ENCODE assay signal across 8 cellular contexts in genomic region chr15:63553388-63553791, GRCh38. TPM values are rescaled to one million over a fixed set of nuclear protein-coding genes. Genes with fewer than 3 reads are reported as not detected.
A peak's percentile ranks its signal among the peaks of the same experiment; 100 is the strongest.
DNase-seq lines count a peak whose midpoint lies in the region; ATAC-seq and TF ChIP-seq lines count a peak whose summit lies in the region.

No MANE protein-coding gene starts in this region.

- TF ChIP-seq CTCF in AG10803 (conservative IDR thresholded peaks at IDR 0.05; ENCODE audit: low read length) (no peak), upper lobe of left lung (IDR thresholded peaks at IDR 0.05) (no peak), GM13977 (IDR thresholded peaks at IDR 0.05; ENCODE audit: extremely low read depth, insufficient read depth, missing control alignments) (no peak)

- TF ChIP-seq EP300 in upper lobe of left lung (IDR thresholded peaks at IDR 0.05): peak in 1 of 4 donors; percentile 46

- intact Hi-C loops in activated CD4-positive, alpha-beta T cell treated with anti-CD3 and anti-CD28 coated beads, Interleukin-2, amount 10 ng/mL, durations not matched to agents 24 days and 14 days (cut with micrococcal nuclease): loop anchor here (2.0 to 5.0 kb wide), 2 partner anchors 49 to 86 kb away; partner anchors contain the start of gene USP3

- H3K36me3 Mint-ChIP-seq in activated CD4-positive, alpha-beta T cell treated with anti-CD3 and anti-CD28 coated beads, Interleukin-2, amount 10 ng/mL, durations not matched to agents 24 days and 14 days (ENCODE audit: low read depth): peaks cover 33% of the 10 kb centered on the region

- no peak for TF ChIP-seq POLR2A in upper lobe of left lung (IDR thresholded peaks at IDR 0.05)

- peaks cover 22% of the 10 kb centered on the region for H3K4me1 ChIP-seq in HUES48 (ENCODE audit: control insufficient read depth, insufficient read depth, low read length)
- H3K4me1 ChIP-seq in upper lobe of left lung: peaks cover 18 to 27% (median 23%) of the 10 kb centered on the region in 4 donors

- H3K9me3 ChIP-seq in HUES48 (ENCODE audit: control insufficient read depth, insufficient read depth, low read length) (no peaks in the 10 kb centered on the region), upper lobe of left lung (no peaks in the 10 kb centered on the region)

- peaks cover 21% of the 10 kb centered on the region for H3K4me1 Mint-ChIP-seq in activated CD4-positive, alpha-beta T cell treated with anti-CD3 and anti-CD28 coated beads, Interleukin-2, amount 10 ng/mL, durations not matched to agents 24 days and 14 days

- ATAC-seq in upper lobe of left lung (ENCODE audit: low FRiP score in 2 of 2): peak; percentile 86 to 93

- peak overlapping the region; percentile 82 for H3K27ac ChIP-seq in HUES48 (ENCODE audit: low read depth, low read length)
- peak overlapping the region; percentile 69 to 81 (median 72) for H3K27ac ChIP-seq in upper lobe of left lung

- DNase-seq in AG10803 (ENCODE audit: low read depth): peak; percentile 97
- peak; percentile 16 to 30 for DNase-seq in T47D (ENCODE audit: low read depth in 1 of 2, low spot score in 1 of 2)
- peak; percentile 39 for DNase-seq in left kidney (ENCODE audit: low read depth, low spot score)
- peak in 1 of 2 donors; percentile 68 for DNase-seq in upper lobe of left lung
- DNase-seq in GM19240 (ENCODE audit: insufficient read length, low spot score): no peak
- DNase-seq in GM13977 (ENCODE audit: low spot score): no peak
- no peak for DNase-seq in activated CD4-positive, alpha-beta T cell treated with anti-CD3 and anti-CD28 coated beads, Interleukin-2, amount 10 ng/mL, durations not matched to agents 24 days and 14 days

- in situ Hi-C loops in T47D (cut with HindIII; ENCODE audit: low pct_unique_long_range_greater_than_20kb, low sequenced_read_pairs) (no loop called here), GM13977 (cut with MboI; ENCODE audit: low pct_unique_long_range_greater_than_20kb, low sequenced_read_pairs, unreplicated experiment) (no loop called here)

- no peak overlapping the region for H3K4me3 Mint-ChIP-seq in activated CD4-positive, alpha-beta T cell treated with anti-CD3 and anti-CD28 coated beads, Interleukin-2, amount 10 ng/mL, durations not matched to agents 24 days and 14 days

- H3K27me3 ChIP-seq in HUES48 (ENCODE audit: control insufficient read depth, insufficient read depth, low read length): no peaks in the 10 kb centered on the region
- H3K27me3 ChIP-seq in upper lobe of left lung: no peaks in the 10 kb centered on the region

- 7 to 13% methylated on average over 3 of the region's 3 CpGs for WGBS in upper lobe of left lung, 2 donors

- H3K36me3 ChIP-seq in HUES48 (ENCODE audit: control insufficient read depth, insufficient read depth, low read length) (no peaks in the 10 kb centered on the region), upper lobe of left lung (peaks cover 3 to 19% (median 6%) of the 10 kb centered on the region in 4 donors)

- no peaks in the 10 kb centered on the region for H3K9me3 Mint-ChIP-seq in activated CD4-positive, alpha-beta T cell treated with anti-CD3 and anti-CD28 coated beads, Interleukin-2, amount 10 ng/mL, durations not matched to agents 24 days and 14 days

- no peaks in the 10 kb centered on the region for H3K27me3 Mint-ChIP-seq in activated CD4-positive, alpha-beta T cell treated with anti-CD3 and anti-CD28 coated beads, Interleukin-2, amount 10 ng/mL, durations not matched to agents 24 days and 14 days

- peak overlapping the region; percentile 40; the same call in 1 of the 2 replicates for H3K9ac ChIP-seq in HUES48 (ENCODE audit: low read depth, low read length)

- peak overlapping the region; percentile 19 for H3K4me3 ChIP-seq in AG10803 (ENCODE audit: low read length)
- peak overlapping the region; percentile 29 for H3K4me3 ChIP-seq in HUES48 (ENCODE audit: low read depth, low read length)
- peak overlapping the region in 1 of 4 donors; percentile 9 for H3K4me3 ChIP-seq in upper lobe of left lung

- H3K27ac Mint-ChIP-seq in activated CD4-positive, alpha-beta T cell treated with anti-CD3 and anti-CD28 coated beads, Interleukin-2, amount 10 ng/mL, durations not matched to agents 24 days and 14 days: no peak overlapping the region

RNA-seq across cellular contexts. Expression of gene FBXL22, which starts 43.8 kb away (rescaled TPM):
- total RNA-seq in upper lobe of left lung: 1 to 10 TPM in 4 of 6 donors, not detected in 2; 1.1 to 2.0 (median 1.8) TPM
- 0.80 and 1.3 TPM in 2 replicates for total RNA-seq in activated CD4-positive, alpha-beta T cell treated with anti-CD3 and anti-CD28 coated beads, Interleukin-2, amount 10 ng/mL, durations not matched to agents 24 days and 14 days

RNA-seq across cellular contexts. Expression of gene USP3, which starts 49.0 kb away (rescaled TPM):
- 10 to 100 TPM; 45.7 to 87.0 (median 63.8) TPM for total RNA-seq in upper lobe of left lung
- 46.7 and 49.2 TPM in 2 replicates for total RNA-seq in activated CD4-positive, alpha-beta T cell treated with anti-CD3 and anti-CD28 coated beads, Interleukin-2, amount 10 ng/mL, durations not matched to agents 24 days and 14 days

Comparison
In these comparisons a context has a peak if more than half of its experiments do, and no peak if none do; other contexts are left out.
1. DNase-seq: peak in AG10803 (single experiment), T47D (2 of 2) and left kidney (single experiment); none in GM19240 (single experiment), GM13977 (single experiment) and activated CD4-positive, alpha-beta T cell treated with anti-CD3 and anti-CD28 coated beads, Interleukin-2, amount 10 ng/mL, durations not matched to agents 24 days and 14 days (single experiment).